8 cellular contexts compared by ENCODE assay signal in genomic region chr3:128074851-128075515, GRCh38. TPM values are rescaled to one million over a fixed set of nuclear protein-coding genes. Genes with fewer than 3 reads are reported as not detected.
A peak's percentile ranks its signal among the peaks of the same experiment; 100 is the strongest.
DNase-seq lines count a peak whose midpoint lies in the region; ATAC-seq and TF ChIP-seq lines count a peak whose summit lies in the region.

No MANE protein-coding gene starts in this region.

- H3K27me3 ChIP-seq in cardiac muscle cell (no peaks in the 10 kb centered on the region), mammary epithelial cell (ENCODE audit: insufficient read depth, low read length) (no peaks in the 10 kb centered on the region)

- H3K4me3 Mint-ChIP-seq in memory B cell, result peak overlapping the region; percentile 82

- H4K20me1 ChIP-seq in mammary epithelial cell (ENCODE audit: insufficient read depth, low read length), result no peaks in the 10 kb centered on the region

- peak overlapping the region; percentile 75 for H3K4me2 ChIP-seq in mammary epithelial cell (ENCODE audit: insufficient read depth, low read depth, low read length)

- H3K36me3 ChIP-seq in cardiac muscle cell, result peaks cover 7% of the 10 kb centered on the region
- H3K36me3 ChIP-seq in mammary epithelial cell (ENCODE audit: insufficient read depth, low read length), result peaks cover 20% of the 10 kb centered on the region
- no peaks in the 10 kb centered on the region for H3K36me3 ChIP-seq in urinary bladder (ENCODE audit: insufficient read depth)

- CTCF ChIA-PET in mammary epithelial cell (lab: Charles Lee; ENCODE audit: low non-redundant PET), result no interaction called here

- H3K36me3 Mint-ChIP-seq in memory B cell, result peaks cover 7% of the 10 kb centered on the region

- no TSS peak for BruUV-seq in mammary epithelial cell (replicated peaks; lab: Mats Ljungman, UMichigan)

- peaks cover 22% of the 10 kb centered on the region for H3K4me1 ChIP-seq in cardiac muscle cell (ENCODE audit: low read depth)
- H3K4me1 ChIP-seq in mammary epithelial cell (ENCODE audit: insufficient read depth, low read length), result peaks cover 42% of the 10 kb centered on the region
- H3K4me1 ChIP-seq in urinary bladder (ENCODE audit: insufficient read depth), result peaks cover 3% of the 10 kb centered on the region

- 9% methylated on average over 7 of the region's 7 CpGs for WGBS in mammary epithelial cell (ENCODE audit: low coverage, missing lambda C conversion rate)
- WGBS in urinary bladder, result 18% methylated on average over 7 of the region's 7 CpGs

- intact Hi-C loops in left cardiac atrium (cut with DNase I), result loop anchor here (10.0 kb wide), 2 partner anchors 50 to 60 kb away; partner anchors contain the start of gene RUVBL1 (in 1 of the 2)
- intact Hi-C loops in mammary epithelial cell (cut with micrococcal nuclease), result loop anchor here (1.0 kb wide), 2 partner anchors 58 to 509 kb away; no protein-coding TSS in a partner anchor

- H3K4me3 ChIP-seq in cardiac muscle cell (peak overlapping the region; percentile 31), mammary epithelial cell (replicated peaks in 1 of 3; ENCODE audit: insufficient read depth in 1 of 3, low read depth in 2 of 3, low read length in 3 of 3) (peak overlapping the region in 2 of 3 experiments; percentile 17 to 49), urinary bladder (ENCODE audit: low read depth, low read length) (peak overlapping the region; percentile 27)

- dilution Hi-C loops in mammary epithelial cell (cut with HindIII; ENCODE audit: low sequenced_read_pairs), result no loop called here

- H3K27ac ChIP-seq in cardiac muscle cell (no peak overlapping the region), mammary epithelial cell (ENCODE audit: insufficient read depth, low read depth, low read length) (no peak overlapping the region), urinary bladder (ENCODE audit: low read depth) (no peak overlapping the region)

- TF ChIP-seq CTCF in cardiac muscle cell (IDR thresholded peaks at IDR 0.05; ENCODE audit: low read depth, low read length) (no peak), mammary epithelial cell (conservative IDR thresholded peaks at IDR 0.05 in 1 of 2, IDR thresholded peaks at IDR 0.05 in 1 of 2; ENCODE audit: extremely low read depth in 1 of 2, insufficient read depth in 1 of 2, low read depth in 1 of 2, low read length in 2 of 2) (no peak)

- no peak for ATAC-seq in left cardiac atrium
- no peak for ATAC-seq in memory B cell (ENCODE audit: low read depth)

- H3K9me3 ChIP-seq in cardiac muscle cell (ENCODE audit: low read depth) (no peaks in the 10 kb centered on the region), mammary epithelial cell (replicated peaks; ENCODE audit: insufficient read depth, low read length) (no peaks in the 10 kb centered on the region)

- in situ Hi-C loops in mammary epithelial cell (cut with MboI; ENCODE audit: low sequenced_read_pairs in 2 of 2), result no loop called here

- no peak for DNase-seq in cardiac muscle cell (ENCODE audit: low read depth in 1 of 2, low spot score in 1 of 2)
- DNase-seq in left cardiac atrium, result no peak
- DNase-seq in mammary epithelial cell, result peak; percentile 35
- DNase-seq in memory B cell (ENCODE audit: low spot score in 2 of 2), result no peak
- no peak for DNase-seq in NCI-H2107 treated with DMSO at 0.1 percent for 48 hours (lab: John Stamatoyannopoulos, UW; ENCODE audit: unreplicated experiment)
- no peak for DNase-seq in DMS79 (lab: John Stamatoyannopoulos, UW)
- no peak for DNase-seq in stimulated activated CD4-positive, alpha-beta T cell treated with anti-CD3 and anti-CD28 coated beads, Interleukin-12 subunit alpha, Interleukin-12 subunit beta, amount 100 ng/mL, for 4 hours

- H3K27me3 Mint-ChIP-seq in memory B cell, result no peaks in the 10 kb centered on the region

- H3K27ac Mint-ChIP-seq in memory B cell, result no peak overlapping the region

- peaks cover 2% of the 10 kb centered on the region for H3K4me1 Mint-ChIP-seq in memory B cell

- peaks cover 34% of the 10 kb centered on the region for H3K79me2 ChIP-seq in mammary epithelial cell (ENCODE audit: insufficient read depth, low read length)

- no peaks in the 10 kb centered on the region for H3K9me3 Mint-ChIP-seq in memory B cell

- H2AFZ ChIP-seq in mammary epithelial cell (ENCODE audit: low read depth, low read length), result peak overlapping the region; percentile 43

- H3K9ac ChIP-seq in mammary epithelial cell (ENCODE audit: insufficient read depth, low read length), result no peak overlapping the region

RNA-seq across cellular contexts. Expression of gene SEC61A1, which starts 22.7 kb away (rescaled TPM):
- total RNA-seq in cardiac muscle cell, result 92.4 and 125 TPM in 2 replicates
- 95.1 and 133 TPM in 2 replicates for polyA plus RNA-seq in cardiac muscle cell
- total RNA-seq in left cardiac atrium, result 100 to 1,000 TPM in 1 of 2 donors, 10 to 100 TPM in 1; 80.0 to 134 TPM
- 100 to 1,000 TPM; 291 to 353 TPM for total RNA-seq in mammary epithelial cell
- 230 TPM for polyA plus RNA-seq in mammary epithelial cell
- polyA minus RNA-seq in mammary epithelial cell, result 378 TPM
- total RNA-seq in urinary bladder, result 124 TPM
- 99.7 TPM for polyA plus RNA-seq in urinary bladder

RNA-seq across cellular contexts. Expression of gene RUVBL1, which starts 48.6 kb away (rescaled TPM):
- total RNA-seq in cardiac muscle cell (81.7 and 83.1 TPM in 2 replicates), left cardiac atrium (10 to 100 TPM; 22.1 to 23.7 TPM), mammary epithelial cell (10 to 100 TPM; 53.7 to 78.8 TPM), urinary bladder (24.2 TPM)
- polyA plus RNA-seq in cardiac muscle cell (94.2 and 95.2 TPM in 2 replicates), mammary epithelial cell (106 TPM), urinary bladder (28.5 TPM)
- polyA minus RNA-seq in mammary epithelial cell, result 84.5 TPM
